ENCODE assay signal across 8 cellular contexts in genomic region chr13:23794267-23795161, GRCh38.
DNase-seq lines count a peak whose midpoint lies in the region; ATAC-seq and TF ChIP-seq lines count a peak whose summit lies in the region.

No MANE protein-coding gene starts in this region.

- DNase-seq in left ventricle myocardium inferior, result no peak
- no peak for DNase-seq in Right ventricle myocardium inferior (ENCODE audit: missing footprints)
- no peak for DNase-seq in coronary artery (ENCODE audit: low spot score)
- DNase-seq in tibial artery, result no peak
- DNase-seq in NCI-H2227 (lab: John Stamatoyannopoulos, UW; ENCODE audit: unreplicated experiment), result no peak
- DNase-seq in aorta, result no peak
- no peak for DNase-seq in DMS153 treated with DMSO at 0.1 percent for 48 hours (lab: John Stamatoyannopoulos, UW; ENCODE audit: unreplicated experiment)

- H3K27me3 ChIP-seq in left ventricle myocardium inferior (ENCODE audit: low read depth) (no peaks in the 10 kb centered on the region), tibial artery (no peaks in the 10 kb centered on the region), aorta (ENCODE audit: control insufficient read depth in 1 of 2, insufficient read depth in 2 of 2, low read length in 1 of 2) (no peaks in the 10 kb centered on the region)

- H3K4me3 ChIP-seq in left ventricle myocardium inferior (peak overlapping the region; percentile 32), coronary artery (peak overlapping the region; percentile 7), tibial artery (peak overlapping the region in 1 of 2 donors; percentile 6), aorta (ENCODE audit: low read length in 2 of 2) (no peak overlapping the region)

- WGBS in aorta, 2 donors, result 8 to 13% methylated on average over 7 of the region's 7 CpGs

- intact Hi-C loops in left ventricle myocardium inferior (cut with micrococcal nuclease) (no loop called here), Right ventricle myocardium inferior (cut with DNase I) (no loop called here), tibial artery (cut with DNase I; ENCODE audit: low total_unique reads) (no loop called here), aorta (cut with DNase I) (loop anchor here in 1 of 2 donors (10.0 kb wide), 2 partner anchors 220 to 330 kb away; partner anchors contain the start of gene TNFRSF19)

- ATAC-seq in Right ventricle myocardium inferior, result no peak
- peak; percentile 50 for ATAC-seq in HG03095 (IDR thresholded peaks at IDR 0.05; ENCODE audit: unreplicated experiment)
- ATAC-seq in aorta (ENCODE audit: low FRiP score), result no peak

- H3K9me3 ChIP-seq in left ventricle myocardium inferior (replicated peaks) (no peaks in the 10 kb centered on the region), tibial artery (no peaks in the 10 kb centered on the region), aorta (ENCODE audit: control insufficient read depth, low read length) (no peaks in the 10 kb centered on the region)

- H3K4me1 ChIP-seq in left ventricle myocardium inferior (peaks cover 31% of the 10 kb centered on the region), tibial artery (peaks cover 0 to 27% (median 2%) of the 10 kb centered on the region in 4 donors), aorta (ENCODE audit: control insufficient read depth in 1 of 2, insufficient read depth in 2 of 2, low read length in 2 of 2) (no peaks in the 10 kb centered on the region)

- H3K27ac ChIP-seq in left ventricle myocardium inferior (replicated peaks), result peak overlapping the region; percentile 37
- H3K27ac ChIP-seq in coronary artery, result peak overlapping the region; percentile 6 to 22
- H3K27ac ChIP-seq in tibial artery, result peak overlapping the region; percentile 32 to 63
- H3K27ac ChIP-seq in aorta (ENCODE audit: low read depth in 1 of 2, low read length in 2 of 2), result no peak overlapping the region

- TF ChIP-seq CTCF in left ventricle myocardium inferior (IDR thresholded peaks at IDR 0.05; ENCODE audit: borderline replicate concordance) (no peak), coronary artery (IDR thresholded peaks at IDR 0.05) (no peak), tibial artery (IDR thresholded peaks at IDR 0.05) (no peak)

- H3K36me3 ChIP-seq in left ventricle myocardium inferior (peaks cover 19% of the 10 kb centered on the region), tibial artery (peaks cover 0 to 9% (median 5%) of the 10 kb centered on the region in 3 donors), aorta (ENCODE audit: control insufficient read depth in 1 of 2, insufficient read depth in 2 of 2, low read length in 1 of 2) (peaks cover 0 to 3% of the 10 kb centered on the region in 2 donors)

Comparison
In these comparisons a context has a peak if more than half of its experiments do, and no peak if none do; other contexts are left out.
1. H3K27ac ChIP-seq: peak in left ventricle myocardium inferior (single experiment), coronary artery (2 of 2) and tibial artery (2 of 2); none in aorta (0 of 2).
2. H3K4me3 ChIP-seq: peak in left ventricle myocardium inferior (single experiment) and coronary artery (single experiment); none in aorta (0 of 2).